In genomic region chr13:113809934-113810333, GRCh38 we compare ENCODE assay signal across 18 cellular contexts.
"Had no signal": no experiment of that assay in that cellular context is flagged by ENCODE, and none has a peak within 500 bp of the region (broad histone marks: within the 10 kb centered on the region; RNA-seq: fewer than 3 reads in every experiment).

No MANE protein-coding gene starts in this region.

- H3K27ac ChIP-seq: dorsolateral prefrontal cortex, epithelial cell of prostate, esophagus squamous epithelium, left ventricle myocardium inferior, lower lobe of right lung, pancreas, suprapubic skin, thyroid gland had no signal

- DNase-seq: cortex of kidney; dorsolateral prefrontal cortex; effector CD8-positive, alpha-beta T cell; esophagus squamous epithelium; foreskin fibroblast; immature natural killer cell; left ventricle myocardium inferior; lower lobe of right lung; mesenchymal stem cell; naive B cell; occipital lobe; stimulated activated CD4-positive, alpha-beta T cell treated with anti-CD3 and anti-CD28 coated beads, Interleukin-2, amount 100 ng/mL, for 48 hours; stimulated activated naive CD8-positive, alpha-beta T cell treated with anti-CD3 and anti-CD28 coated beads, Interleukin-15, Interleukin-2, amounts not matched to agents 100 U/mL and 50 U/mL, for 24 hours; thyroid gland had no signal

- ATAC-seq: lower lobe of right lung; pancreas; right cardiac atrium; stimulated activated naive CD8-positive, alpha-beta T cell treated with anti-CD3 and anti-CD28 coated beads, Interleukin-15, Interleukin-2, amounts not matched to agents 100 U/mL and 50 U/mL, for 24 hours had no signal
